ENCODE assay signal across 1 cellular context in the genomic region with DNA sequence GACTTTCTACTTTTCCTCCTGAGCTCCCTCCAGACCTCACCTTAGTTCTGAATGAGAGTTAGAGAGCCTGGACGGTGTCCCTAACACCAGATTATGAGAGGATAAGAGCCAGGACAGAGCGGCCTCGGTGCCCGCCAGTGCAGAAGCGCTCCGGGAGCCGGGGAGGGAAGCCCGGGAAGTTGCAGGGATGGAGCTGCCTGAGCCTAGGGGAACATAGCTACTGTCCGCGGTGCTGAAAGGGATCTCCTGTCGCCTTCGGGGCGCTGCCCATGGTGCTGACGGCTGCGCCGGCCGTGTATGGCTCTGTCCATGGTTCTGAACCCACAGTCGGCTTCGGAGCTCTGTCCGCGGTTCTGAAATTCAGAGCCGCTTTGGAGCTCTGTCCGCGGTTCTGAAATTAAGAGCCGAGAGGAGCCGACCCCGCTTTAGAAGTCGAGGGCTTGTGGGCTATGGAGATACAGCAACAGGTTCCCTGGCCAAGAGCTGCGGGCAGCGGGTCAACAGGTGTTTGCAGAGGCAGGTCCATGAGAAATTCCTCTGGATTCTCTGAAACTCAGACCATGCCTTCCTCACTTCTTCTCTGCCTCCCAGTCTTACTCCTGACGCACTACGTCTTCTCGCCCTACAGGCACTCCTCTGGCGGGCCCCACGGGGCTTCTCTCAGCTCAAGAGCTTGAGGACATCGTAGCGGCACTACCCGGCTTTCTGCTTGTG.
TF ChIP-seq lines count a peak whose summit lies in the region.

No MANE protein-coding gene starts in this region.

TF ChIP-seq in GM23338, 12 proteins besides CTCF, POLR2A, EP300 and RAD21 (continued from another document):
- TF ChIP-seq, protein P1, sequence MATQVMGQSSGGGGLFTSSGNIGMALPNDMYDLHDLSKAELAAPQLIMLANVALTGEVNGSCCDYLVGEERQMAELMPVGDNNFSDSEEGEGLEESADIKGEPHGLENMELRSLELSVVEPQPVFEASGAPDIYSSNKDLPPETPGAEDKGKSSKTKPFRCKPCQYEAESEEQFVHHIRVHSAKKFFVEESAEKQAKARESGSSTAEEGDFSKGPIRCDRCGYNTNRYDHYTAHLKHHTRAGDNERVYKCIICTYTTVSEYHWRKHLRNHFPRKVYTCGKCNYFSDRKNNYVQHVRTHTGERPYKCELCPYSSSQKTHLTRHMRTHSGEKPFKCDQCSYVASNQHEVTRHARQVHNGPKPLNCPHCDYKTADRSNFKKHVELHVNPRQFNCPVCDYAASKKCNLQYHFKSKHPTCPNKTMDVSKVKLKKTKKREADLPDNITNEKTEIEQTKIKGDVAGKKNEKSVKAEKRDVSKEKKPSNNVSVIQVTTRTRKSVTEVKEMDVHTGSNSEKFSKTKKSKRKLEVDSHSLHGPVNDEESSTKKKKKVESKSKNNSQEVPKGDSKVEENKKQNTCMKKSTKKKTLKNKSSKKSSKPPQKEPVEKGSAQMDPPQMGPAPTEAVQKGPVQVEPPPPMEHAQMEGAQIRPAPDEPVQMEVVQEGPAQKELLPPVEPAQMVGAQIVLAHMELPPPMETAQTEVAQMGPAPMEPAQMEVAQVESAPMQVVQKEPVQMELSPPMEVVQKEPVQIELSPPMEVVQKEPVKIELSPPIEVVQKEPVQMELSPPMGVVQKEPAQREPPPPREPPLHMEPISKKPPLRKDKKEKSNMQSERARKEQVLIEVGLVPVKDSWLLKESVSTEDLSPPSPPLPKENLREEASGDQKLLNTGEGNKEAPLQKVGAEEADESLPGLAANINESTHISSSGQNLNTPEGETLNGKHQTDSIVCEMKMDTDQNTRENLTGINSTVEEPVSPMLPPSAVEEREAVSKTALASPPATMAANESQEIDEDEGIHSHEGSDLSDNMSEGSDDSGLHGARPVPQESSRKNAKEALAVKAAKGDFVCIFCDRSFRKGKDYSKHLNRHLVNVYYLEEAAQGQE (IDR thresholded peaks at IDR 0.05; ENCODE audit: unreplicated experiment): peak; percentile 96
- TF ChIP-seq, protein P2, sequence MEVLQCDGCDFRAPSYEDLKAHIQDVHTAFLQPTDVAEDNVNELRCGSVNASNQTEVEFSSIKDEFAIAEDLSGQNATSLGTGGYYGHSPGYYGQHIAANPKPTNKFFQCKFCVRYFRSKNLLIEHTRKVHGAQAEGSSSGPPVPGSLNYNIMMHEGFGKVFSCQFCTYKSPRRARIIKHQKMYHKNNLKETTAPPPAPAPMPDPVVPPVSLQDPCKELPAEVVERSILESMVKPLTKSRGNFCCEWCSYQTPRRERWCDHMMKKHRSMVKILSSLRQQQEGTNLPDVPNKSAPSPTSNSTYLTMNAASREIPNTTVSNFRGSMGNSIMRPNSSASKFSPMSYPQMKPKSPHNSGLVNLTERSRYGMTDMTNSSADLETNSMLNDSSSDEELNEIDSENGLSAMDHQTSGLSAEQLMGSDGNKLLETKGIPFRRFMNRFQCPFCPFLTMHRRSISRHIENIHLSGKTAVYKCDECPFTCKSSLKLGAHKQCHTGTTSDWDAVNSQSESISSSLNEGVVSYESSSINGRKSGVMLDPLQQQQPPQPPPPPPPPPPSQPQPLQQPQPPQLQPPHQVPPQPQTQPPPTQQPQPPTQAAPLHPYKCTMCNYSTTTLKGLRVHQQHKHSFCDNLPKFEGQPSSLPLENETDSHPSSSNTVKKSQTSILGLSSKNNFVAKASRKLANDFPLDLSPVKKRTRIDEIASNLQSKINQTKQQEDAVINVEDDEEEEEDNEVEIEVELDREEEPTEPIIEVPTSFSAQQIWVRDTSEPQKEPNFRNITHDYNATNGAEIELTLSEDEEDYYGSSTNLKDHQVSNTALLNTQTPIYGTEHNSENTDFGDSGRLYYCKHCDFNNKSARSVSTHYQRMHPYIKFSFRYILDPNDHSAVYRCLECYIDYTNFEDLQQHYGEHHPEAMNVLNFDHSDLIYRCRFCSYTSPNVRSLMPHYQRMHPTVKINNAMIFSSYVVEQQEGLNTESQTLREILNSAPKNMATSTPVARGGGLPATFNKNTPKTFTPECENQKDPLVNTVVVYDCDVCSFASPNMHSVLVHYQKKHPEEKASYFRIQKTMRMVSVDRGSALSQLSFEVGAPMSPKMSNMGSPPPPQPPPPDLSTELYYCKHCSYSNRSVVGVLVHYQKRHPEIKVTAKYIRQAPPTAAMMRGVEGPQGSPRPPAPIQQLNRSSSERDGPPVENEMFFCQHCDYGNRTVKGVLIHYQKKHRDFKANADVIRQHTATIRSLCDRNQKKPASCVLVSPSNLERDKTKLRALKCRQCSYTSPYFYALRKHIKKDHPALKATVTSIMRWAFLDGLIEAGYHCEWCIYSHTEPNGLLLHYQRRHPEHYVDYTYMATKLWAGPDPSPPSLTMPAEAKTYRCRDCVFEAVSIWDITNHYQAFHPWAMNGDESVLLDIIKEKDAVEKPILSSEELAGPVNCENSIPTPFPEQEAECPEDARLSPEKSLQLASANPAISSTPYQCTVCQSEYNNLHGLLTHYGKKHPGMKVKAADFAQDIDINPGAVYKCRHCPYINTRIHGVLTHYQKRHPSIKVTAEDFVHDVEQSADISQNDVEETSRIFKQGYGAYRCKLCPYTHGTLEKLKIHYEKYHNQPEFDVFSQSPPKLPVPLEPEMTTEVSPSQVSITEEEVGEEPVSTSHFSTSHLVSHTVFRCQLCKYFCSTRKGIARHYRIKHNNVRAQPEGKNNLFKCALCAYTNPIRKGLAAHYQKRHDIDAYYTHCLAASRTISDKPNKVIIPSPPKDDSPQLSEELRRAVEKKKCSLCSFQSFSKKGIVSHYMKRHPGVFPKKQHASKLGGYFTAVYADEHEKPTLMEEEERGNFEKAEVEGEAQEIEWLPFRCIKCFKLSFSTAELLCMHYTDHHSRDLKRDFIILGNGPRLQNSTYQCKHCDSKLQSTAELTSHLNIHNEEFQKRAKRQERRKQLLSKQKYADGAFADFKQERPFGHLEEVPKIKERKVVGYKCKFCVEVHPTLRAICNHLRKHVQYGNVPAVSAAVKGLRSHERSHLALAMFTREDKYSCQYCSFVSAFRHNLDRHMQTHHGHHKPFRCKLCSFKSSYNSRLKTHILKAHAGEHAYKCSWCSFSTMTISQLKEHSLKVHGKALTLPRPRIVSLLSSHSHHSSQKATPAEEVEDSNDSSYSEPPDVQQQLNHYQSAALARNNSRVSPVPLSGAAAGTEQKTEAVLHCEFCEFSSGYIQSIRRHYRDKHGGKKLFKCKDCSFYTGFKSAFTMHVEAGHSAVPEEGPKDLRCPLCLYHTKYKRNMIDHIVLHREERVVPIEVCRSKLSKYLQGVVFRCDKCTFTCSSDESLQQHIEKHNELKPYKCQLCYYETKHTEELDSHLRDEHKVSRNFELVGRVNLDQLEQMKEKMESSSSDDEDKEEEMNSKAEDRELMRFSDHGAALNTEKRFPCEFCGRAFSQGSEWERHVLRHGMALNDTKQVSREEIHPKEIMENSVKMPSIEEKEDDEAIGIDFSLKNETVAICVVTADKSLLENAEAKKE (CRISPR knock-in tag; IDR thresholded peaks at IDR 0.05): peak; percentile 98
